Comparison of ENCODE assay signal across 9 cellular contexts in genomic region chr7:79452032-79452494, GRCh38. TPM values are rescaled to one million over a fixed set of nuclear protein-coding genes. Genes with fewer than 3 reads are reported as not detected.
DNase-seq lines count a peak whose midpoint lies in the region; ATAC-seq and TF ChIP-seq lines count a peak whose summit lies in the region.
"Had no signal": no experiment of that assay in that cellular context is flagged by ENCODE, and none has a peak within 500 bp of the region (broad histone marks: within the 10 kb centered on the region; RNA-seq: fewer than 3 reads in every experiment).

No MANE protein-coding gene starts in this region.

- H3K9me3 ChIP-seq in colonic mucosa: no peaks in the 10 kb centered on the region

- H3K4me1 ChIP-seq in colonic mucosa: no peaks in the 10 kb centered on the region
- H3K4me1 ChIP-seq: BLaER1 had no signal

- no peak for ATAC-seq in GM18873 (IDR thresholded peaks at IDR 0.05; ENCODE audit: low FRiP score, unreplicated experiment)

- DNase-seq in NCI-H1694 treated with DMSO at 0.1 percent for 48 hours (lab: John Stamatoyannopoulos, UW): peak; percentile 3
- no peak for DNase-seq in NCI-H1694 (lab: John Stamatoyannopoulos, UW)
- DNase-seq in NCI-H82 treated with DMSO at 0.1 percent for 48 hours (lab: John Stamatoyannopoulos, UW; ENCODE audit: unreplicated experiment): peak; percentile 72
- DNase-seq in colonic mucosa: peak; percentile 71
- peak; percentile 87 for DNase-seq in islet precursor cell
- no peak for DNase-seq in skeletal muscle cell (ENCODE audit: low read depth)
- DNase-seq in germinal center (ENCODE audit: low spot score): no peak

- peak overlapping the region; percentile 9 to 68 for H3K9ac ChIP-seq in colonic mucosa (ENCODE audit: low read depth in 2 of 2, low read length in 2 of 2)
- H3K9ac ChIP-seq: BLaER1 had no signal

- no peak for TF ChIP-seq CTCF in colonic mucosa (IDR thresholded peaks at IDR 0.05)

- H3K27ac ChIP-seq in colonic mucosa: peak overlapping the region; percentile 77
- H3K27ac ChIP-seq: BLaER1 had no signal

- intact Hi-C loops in colonic mucosa (cut with DNase I): no loop called here

- no peaks in the 10 kb centered on the region for H3K36me3 ChIP-seq in colonic mucosa
- H3K36me3 ChIP-seq: BLaER1 had no signal

- peak overlapping the region; percentile 46 for H3K4me3 ChIP-seq in colonic mucosa
- H3K4me3 ChIP-seq in skeletal muscle cell (ENCODE audit: low read depth, low read length): peak overlapping the region; percentile 83
- H3K4me3 ChIP-seq: BLaER1 had no signal

- peaks cover 23% of the 10 kb centered on the region for H3K27me3 ChIP-seq in colonic mucosa
- H3K27me3 ChIP-seq: BLaER1 had no signal

RNA-seq across cellular contexts. Expression of gene MAGI2, which starts 1.4 kb away (rescaled TPM):
- 1 to 10 TPM; 1.1 to 2.4 TPM for total RNA-seq in colonic mucosa

Comparison
In these comparisons a context has a peak if more than half of its experiments do, and no peak if none do; other contexts are left out.
1. DNase-seq: peak in NCI-H1694 treated with DMSO at 0.1 percent for 48 hours (single experiment), NCI-H82 treated with DMSO at 0.1 percent for 48 hours (single experiment), colonic mucosa (single experiment) and islet precursor cell (single experiment); none in NCI-H1694 (single experiment), skeletal muscle cell (single experiment) and germinal center (single experiment).